In the genomic region with DNA sequence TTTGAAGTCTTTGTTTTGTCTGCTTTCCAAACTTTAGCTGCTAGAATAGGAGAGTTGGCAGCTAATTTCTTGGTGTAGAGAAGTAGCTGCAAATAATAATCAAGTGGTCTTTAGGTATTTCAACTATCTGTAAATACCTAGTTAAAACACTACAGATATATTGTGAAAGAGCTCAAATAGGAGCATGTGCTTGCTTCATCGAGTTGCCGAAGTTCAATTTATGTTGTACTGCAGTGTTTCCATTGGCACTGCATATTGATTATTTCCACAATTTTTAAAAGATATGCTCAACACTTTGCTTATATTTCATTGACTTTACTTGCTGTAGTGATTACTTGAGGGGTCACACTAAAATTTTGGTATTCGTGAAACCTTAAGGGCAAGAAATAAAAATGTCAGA, we compare ENCODE assay signal across 1 cellular context.
TF ChIP-seq lines count a peak whose summit lies in the region.

No MANE protein-coding gene starts in this region.

TF ChIP-seq in HepG2, 621 proteins besides CTCF, POLR2A, EP300 and RAD21 (continued from another document):
- TF ChIP-seq, protein P1, sequence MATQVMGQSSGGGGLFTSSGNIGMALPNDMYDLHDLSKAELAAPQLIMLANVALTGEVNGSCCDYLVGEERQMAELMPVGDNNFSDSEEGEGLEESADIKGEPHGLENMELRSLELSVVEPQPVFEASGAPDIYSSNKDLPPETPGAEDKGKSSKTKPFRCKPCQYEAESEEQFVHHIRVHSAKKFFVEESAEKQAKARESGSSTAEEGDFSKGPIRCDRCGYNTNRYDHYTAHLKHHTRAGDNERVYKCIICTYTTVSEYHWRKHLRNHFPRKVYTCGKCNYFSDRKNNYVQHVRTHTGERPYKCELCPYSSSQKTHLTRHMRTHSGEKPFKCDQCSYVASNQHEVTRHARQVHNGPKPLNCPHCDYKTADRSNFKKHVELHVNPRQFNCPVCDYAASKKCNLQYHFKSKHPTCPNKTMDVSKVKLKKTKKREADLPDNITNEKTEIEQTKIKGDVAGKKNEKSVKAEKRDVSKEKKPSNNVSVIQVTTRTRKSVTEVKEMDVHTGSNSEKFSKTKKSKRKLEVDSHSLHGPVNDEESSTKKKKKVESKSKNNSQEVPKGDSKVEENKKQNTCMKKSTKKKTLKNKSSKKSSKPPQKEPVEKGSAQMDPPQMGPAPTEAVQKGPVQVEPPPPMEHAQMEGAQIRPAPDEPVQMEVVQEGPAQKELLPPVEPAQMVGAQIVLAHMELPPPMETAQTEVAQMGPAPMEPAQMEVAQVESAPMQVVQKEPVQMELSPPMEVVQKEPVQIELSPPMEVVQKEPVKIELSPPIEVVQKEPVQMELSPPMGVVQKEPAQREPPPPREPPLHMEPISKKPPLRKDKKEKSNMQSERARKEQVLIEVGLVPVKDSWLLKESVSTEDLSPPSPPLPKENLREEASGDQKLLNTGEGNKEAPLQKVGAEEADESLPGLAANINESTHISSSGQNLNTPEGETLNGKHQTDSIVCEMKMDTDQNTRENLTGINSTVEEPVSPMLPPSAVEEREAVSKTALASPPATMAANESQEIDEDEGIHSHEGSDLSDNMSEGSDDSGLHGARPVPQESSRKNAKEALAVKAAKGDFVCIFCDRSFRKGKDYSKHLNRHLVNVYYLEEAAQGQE (IDR thresholded peaks at IDR 0.05; ENCODE audit: borderline replicate concordance in 1 of 2, low read depth in 1 of 2, low read length in 2 of 2) = no peak
- no peak for TF ChIP-seq ZSCAN29 (CRISPR knock-in tag; conservative IDR thresholded peaks at IDR 0.05)
- TF ChIP-seq, protein P2, sequence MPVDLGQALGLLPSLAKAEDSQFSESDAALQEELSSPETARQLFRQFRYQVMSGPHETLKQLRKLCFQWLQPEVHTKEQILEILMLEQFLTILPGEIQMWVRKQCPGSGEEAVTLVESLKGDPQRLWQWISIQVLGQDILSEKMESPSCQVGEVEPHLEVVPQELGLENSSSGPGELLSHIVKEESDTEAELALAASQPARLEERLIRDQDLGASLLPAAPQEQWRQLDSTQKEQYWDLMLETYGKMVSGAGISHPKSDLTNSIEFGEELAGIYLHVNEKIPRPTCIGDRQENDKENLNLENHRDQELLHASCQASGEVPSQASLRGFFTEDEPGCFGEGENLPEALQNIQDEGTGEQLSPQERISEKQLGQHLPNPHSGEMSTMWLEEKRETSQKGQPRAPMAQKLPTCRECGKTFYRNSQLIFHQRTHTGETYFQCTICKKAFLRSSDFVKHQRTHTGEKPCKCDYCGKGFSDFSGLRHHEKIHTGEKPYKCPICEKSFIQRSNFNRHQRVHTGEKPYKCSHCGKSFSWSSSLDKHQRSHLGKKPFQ (CRISPR knock-in tag; IDR thresholded peaks at IDR 0.05; ENCODE audit: insufficient replicate concordance) = no peak
- no peak for TF ChIP-seq RFXAP (CRISPR knock-in tag; IDR thresholded peaks at IDR 0.05; ENCODE audit: borderline replicate concordance)
- no peak for TF ChIP-seq RXRB (CRISPR knock-in tag; IDR thresholded peaks at IDR 0.05; ENCODE audit: borderline replicate concordance)
- TF ChIP-seq ZBTB1 (CRISPR knock-in tag; IDR thresholded peaks at IDR 0.05; ENCODE audit: borderline replicate concordance) = no peak
- no peak for TF ChIP-seq SRY (CRISPR knock-in tag; IDR thresholded peaks at IDR 0.05)
- no peak for TF ChIP-seq DNMT3B (CRISPR knock-in tag; conservative IDR thresholded peaks at IDR 0.05)
- TF ChIP-seq, protein P3, sequence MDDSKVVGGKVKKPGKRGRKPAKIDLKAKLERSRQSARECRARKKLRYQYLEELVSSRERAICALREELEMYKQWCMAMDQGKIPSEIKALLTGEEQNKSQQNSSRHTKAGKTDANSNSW (CRISPR knock-in tag; IDR thresholded peaks at IDR 0.05; ENCODE audit: borderline replicate concordance) = no peak
- TF ChIP-seq CCAR2 (optimal IDR thresholded peaks at IDR 0.05; ENCODE audit: low read depth, low read length) = no peak
- TF ChIP-seq, protein P4, sequence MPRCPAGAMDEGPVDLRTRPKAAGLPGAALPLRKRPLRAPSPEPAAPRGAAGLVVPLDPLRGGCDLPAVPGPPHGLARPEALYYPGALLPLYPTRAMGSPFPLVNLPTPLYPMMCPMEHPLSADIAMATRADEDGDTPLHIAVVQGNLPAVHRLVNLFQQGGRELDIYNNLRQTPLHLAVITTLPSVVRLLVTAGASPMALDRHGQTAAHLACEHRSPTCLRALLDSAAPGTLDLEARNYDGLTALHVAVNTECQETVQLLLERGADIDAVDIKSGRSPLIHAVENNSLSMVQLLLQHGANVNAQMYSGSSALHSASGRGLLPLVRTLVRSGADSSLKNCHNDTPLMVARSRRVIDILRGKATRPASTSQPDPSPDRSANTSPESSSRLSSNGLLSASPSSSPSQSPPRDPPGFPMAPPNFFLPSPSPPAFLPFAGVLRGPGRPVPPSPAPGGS (CRISPR knock-in tag; IDR thresholded peaks at IDR 0.05) = no peak
- TF ChIP-seq TBX2 (CRISPR knock-in tag; IDR thresholded peaks at IDR 0.05; ENCODE audit: borderline replicate concordance) = no peak
- TF ChIP-seq, protein P5, sequence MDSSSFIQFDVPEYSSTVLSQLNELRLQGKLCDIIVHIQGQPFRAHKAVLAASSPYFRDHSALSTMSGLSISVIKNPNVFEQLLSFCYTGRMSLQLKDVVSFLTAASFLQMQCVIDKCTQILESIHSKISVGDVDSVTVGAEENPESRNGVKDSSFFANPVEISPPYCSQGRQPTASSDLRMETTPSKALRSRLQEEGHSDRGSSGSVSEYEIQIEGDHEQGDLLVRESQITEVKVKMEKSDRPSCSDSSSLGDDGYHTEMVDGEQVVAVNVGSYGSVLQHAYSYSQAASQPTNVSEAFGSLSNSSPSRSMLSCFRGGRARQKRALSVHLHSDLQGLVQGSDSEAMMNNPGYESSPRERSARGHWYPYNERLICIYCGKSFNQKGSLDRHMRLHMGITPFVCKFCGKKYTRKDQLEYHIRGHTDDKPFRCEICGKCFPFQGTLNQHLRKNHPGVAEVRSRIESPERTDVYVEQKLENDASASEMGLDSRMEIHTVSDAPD (CRISPR knock-in tag; IDR thresholded peaks at IDR 0.05) = no peak
- TF ChIP-seq ZNF749 (CRISPR knock-in tag; IDR thresholded peaks at IDR 0.05; ENCODE audit: borderline replicate concordance) = no peak
- no peak for TF ChIP-seq MATR3 (CRISPR knock-in tag; IDR thresholded peaks at IDR 0.05)
- TF ChIP-seq ZNF790 (CRISPR knock-in tag; IDR thresholded peaks at IDR 0.05; ENCODE audit: borderline replicate concordance) = no peak
- TF ChIP-seq ZNF879 (CRISPR knock-in tag; IDR thresholded peaks at IDR 0.05) = 0 out of 2 replicates have a peak, but pooled peaks have one; percentile 30
- TF ChIP-seq ZNF235 (CRISPR knock-in tag; IDR thresholded peaks at IDR 0.05; ENCODE audit: borderline replicate concordance) = no peak
- TF ChIP-seq, protein P6, sequence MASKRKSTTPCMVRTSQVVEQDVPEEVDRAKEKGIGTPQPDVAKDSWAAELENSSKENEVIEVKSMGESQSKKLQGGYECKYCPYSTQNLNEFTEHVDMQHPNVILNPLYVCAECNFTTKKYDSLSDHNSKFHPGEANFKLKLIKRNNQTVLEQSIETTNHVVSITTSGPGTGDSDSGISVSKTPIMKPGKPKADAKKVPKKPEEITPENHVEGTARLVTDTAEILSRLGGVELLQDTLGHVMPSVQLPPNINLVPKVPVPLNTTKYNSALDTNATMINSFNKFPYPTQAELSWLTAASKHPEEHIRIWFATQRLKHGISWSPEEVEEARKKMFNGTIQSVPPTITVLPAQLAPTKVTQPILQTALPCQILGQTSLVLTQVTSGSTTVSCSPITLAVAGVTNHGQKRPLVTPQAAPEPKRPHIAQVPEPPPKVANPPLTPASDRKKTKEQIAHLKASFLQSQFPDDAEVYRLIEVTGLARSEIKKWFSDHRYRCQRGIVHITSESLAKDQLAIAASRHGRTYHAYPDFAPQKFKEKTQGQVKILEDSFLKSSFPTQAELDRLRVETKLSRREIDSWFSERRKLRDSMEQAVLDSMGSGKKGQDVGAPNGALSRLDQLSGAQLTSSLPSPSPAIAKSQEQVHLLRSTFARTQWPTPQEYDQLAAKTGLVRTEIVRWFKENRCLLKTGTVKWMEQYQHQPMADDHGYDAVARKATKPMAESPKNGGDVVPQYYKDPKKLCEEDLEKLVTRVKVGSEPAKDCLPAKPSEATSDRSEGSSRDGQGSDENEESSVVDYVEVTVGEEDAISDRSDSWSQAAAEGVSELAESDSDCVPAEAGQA (IDR thresholded peaks at IDR 0.05; ENCODE audit: low read depth) = no peak
- TF ChIP-seq, protein P6 (CRISPR knock-in tag; IDR thresholded peaks at IDR 0.05; ENCODE audit: borderline replicate concordance) = no peak
- no peak for TF ChIP-seq KLF12 (CRISPR knock-in tag; IDR thresholded peaks at IDR 0.05; ENCODE audit: borderline replicate concordance)
- peak; percentile 43; the same call in 1 of the 2 replicates for TF ChIP-seq BCL6 (CRISPR knock-in tag; IDR thresholded peaks at IDR 0.05)
TF ChIP-seq in HepG2: peak in this region for 37.
